9 cellular contexts compared by ENCODE assay signal in the genomic region with DNA sequence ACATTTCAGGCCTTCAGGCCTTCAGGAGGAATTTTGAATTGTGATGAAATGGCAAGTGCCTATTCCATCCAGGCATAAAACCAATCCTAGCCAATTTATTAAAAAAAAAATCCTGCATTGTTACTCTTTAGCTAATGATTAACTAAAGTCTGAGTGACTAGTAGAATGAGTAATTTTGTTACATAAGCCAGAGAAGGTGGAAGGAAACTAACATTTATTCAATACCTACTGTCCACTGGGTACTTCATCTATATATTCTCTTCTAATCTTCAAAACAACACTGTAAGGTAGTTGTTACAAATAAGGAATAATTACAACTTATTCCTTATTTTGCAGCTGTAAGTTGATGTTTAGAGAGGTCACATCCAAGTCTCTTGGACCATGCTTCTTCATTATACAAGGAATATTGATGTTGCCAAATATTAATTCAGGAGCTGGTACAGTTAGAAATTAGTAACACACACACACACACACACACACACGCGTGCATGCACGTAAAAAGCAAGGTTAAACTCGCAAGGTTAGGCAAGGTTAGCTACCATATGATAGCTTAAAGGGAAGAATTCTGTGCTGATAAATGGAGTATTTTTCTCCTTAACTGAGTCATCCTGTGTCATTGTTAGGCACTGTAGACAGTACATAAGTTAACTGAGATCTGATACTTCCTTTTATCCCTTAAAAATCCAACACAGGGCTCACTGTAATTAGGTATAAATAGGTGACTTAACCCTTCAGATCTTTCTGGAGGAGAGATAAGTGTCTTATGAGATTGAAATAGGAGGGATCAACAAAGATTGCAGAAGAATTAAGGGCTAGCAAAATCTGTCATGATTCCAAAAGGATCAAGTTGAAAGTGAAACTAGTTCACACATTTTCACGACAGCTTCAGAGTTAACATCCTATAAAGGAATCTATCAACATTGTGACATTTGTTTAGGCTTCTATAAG.
DNase-seq lines count a peak whose midpoint lies in the region; ATAC-seq and TF ChIP-seq lines count a peak whose summit lies in the region.
"Had no signal": no experiment of that assay in that cellular context is flagged by ENCODE, and none has a peak within 500 bp of the region (broad histone marks: within the 10 kb centered on the region; RNA-seq: fewer than 3 reads in every experiment).

No MANE protein-coding gene starts in this region.

- peaks cover 42% of the 10 kb centered on the region for H3K4me1 ChIP-seq in Caco-2

- no peaks in the 10 kb centered on the region for H3K36me3 ChIP-seq in Caco-2 (ENCODE audit: control insufficient read depth, insufficient read depth, low read length)

- H3K4me1 Mint-ChIP-seq in Caco-2 (ENCODE audit: low read depth, unreplicated experiment) (peaks cover 34% of the 10 kb centered on the region), neural crest cell (peaks cover 24% of the 10 kb centered on the region)

- H3K4me3 ChIP-seq in Caco-2 (ENCODE audit: low read depth, low read length), result no peak overlapping the region
- peak overlapping the region; percentile 43 for H3K4me3 ChIP-seq in epithelial cell of esophagus (ENCODE audit: low read length)

- no TSS peak for BruUV-seq in Caco-2 (replicated peaks; lab: Mats Ljungman, UMichigan)

- H3K4me3 Mint-ChIP-seq in Caco-2 (ENCODE audit: unreplicated experiment), result peak overlapping the region; percentile 48
- no peak overlapping the region for H3K4me3 Mint-ChIP-seq in neural crest cell

- no peak for TF ChIP-seq CTCF in Caco-2 (IDR thresholded peaks at IDR 0.05; ENCODE audit: insufficient read depth in 1 of 2, low read depth in 1 of 2, low read length in 1 of 2, severe bottlenecking in 1 of 2, unreplicated experiment in 1 of 2)
- TF ChIP-seq CTCF in epithelial cell of esophagus (IDR thresholded peaks at IDR 0.05; ENCODE audit: insufficient read depth, low read depth, low read length, missing control alignments), result no peak
- no peak for TF ChIP-seq CTCF in neural crest cell (conservative IDR thresholded peaks at IDR 0.05)

- no peaks in the 10 kb centered on the region for H3K9me3 ChIP-seq in Caco-2

- intact Hi-C loops in Caco-2 (cut with micrococcal nuclease; ENCODE audit: unreplicated experiment), result no loop called here

- CTCF ChIA-PET in Caco-2 (lab: Charles Lee), result interaction anchor here (1.4 kb wide), 1 partner anchor 52 kb away, joined by 5 read pairs; no protein-coding TSS in a partner anchor

- H3K27me3 ChIP-seq in Caco-2 (replicated peaks; ENCODE audit: control insufficient read depth, insufficient read depth, low read length), result no peaks in the 10 kb centered on the region

- DNase-seq in Caco-2 (no peak), NCI-H460 (ENCODE audit: extremely low read depth, low read depth) (peak; percentile 44), epithelial cell of esophagus (ENCODE audit: low read depth) (peak; percentile 65), neural crest cell (ENCODE audit: low read depth, low spot score) (no peak), SIG-M5 (lab: John Stamatoyannopoulos, UW) (no peak)
- no peak for DNase-seq in stimulated activated CD4-positive, alpha-beta T cell treated with anti-CD3 and anti-CD28 coated beads, Interleukin-2, amount 100 ng/mL, for 48 hours
- DNase-seq: SHP77 treated with DMSO at 0.1 percent for 48 hours had no signal

- H3K36me3 Mint-ChIP-seq in Caco-2 (ENCODE audit: insufficient read depth, unreplicated experiment), result no peaks in the 10 kb centered on the region
- H3K36me3 Mint-ChIP-seq in neural crest cell (ENCODE audit: low read depth), result peaks cover 3% of the 10 kb centered on the region

- H3K27ac Mint-ChIP-seq in Caco-2 (ENCODE audit: unreplicated experiment) (peak overlapping the region; percentile 82), neural crest cell (ENCODE audit: unreplicated experiment) (peak overlapping the region; percentile 30)

- POLR2A ChIA-PET in Caco-2 (lab: Charles Lee), result no interaction called here

- H3K9me3 Mint-ChIP-seq in Caco-2 (ENCODE audit: unreplicated experiment), result peaks cover 8% of the 10 kb centered on the region
- H3K9me3 Mint-ChIP-seq in neural crest cell, result peaks cover 6% of the 10 kb centered on the region

- H3K27me3 Mint-ChIP-seq in Caco-2 (ENCODE audit: insufficient read depth, unreplicated experiment) (no peaks in the 10 kb centered on the region), neural crest cell (ENCODE audit: low read depth) (no peaks in the 10 kb centered on the region)

- ATAC-seq in HG03460 (IDR thresholded peaks at IDR 0.05; ENCODE audit: unreplicated experiment) (no peak), HG03045 (IDR thresholded peaks at IDR 0.05; ENCODE audit: unreplicated experiment) (no peak)

Comparison
In these comparisons a context has a peak if more than half of its experiments do, and no peak if none do; other contexts are left out.
1. DNase-seq: peak in NCI-H460 (single experiment) and epithelial cell of esophagus (single experiment); none in Caco-2 (0 of 2), neural crest cell (single experiment), SIG-M5 (single experiment) and stimulated activated CD4-positive, alpha-beta T cell treated with anti-CD3 and anti-CD28 coated beads, Interleukin-2, amount 100 ng/mL, for 48 hours (0 of 2).